19 cellular contexts compared by ENCODE assay signal in the genomic region with DNA sequence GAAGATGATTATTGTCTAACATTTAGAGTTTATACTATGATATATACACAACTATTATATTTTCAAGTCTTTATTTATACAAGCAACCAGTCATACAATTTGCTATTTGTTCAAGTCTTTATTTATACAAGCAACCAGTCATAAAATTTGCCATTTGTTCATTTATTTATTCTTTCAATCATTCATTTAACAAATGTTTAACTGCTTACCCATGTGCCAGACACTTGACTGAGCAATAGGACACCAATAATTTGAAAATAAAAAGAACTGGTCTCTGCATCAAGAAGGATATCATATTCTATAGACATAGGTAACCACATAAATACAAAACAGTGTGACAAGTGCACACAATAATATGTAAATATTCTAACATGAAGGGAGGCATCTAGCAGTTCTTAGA.
"Had no signal": no experiment of that assay in that cellular context is flagged by ENCODE, and none has a peak within 500 bp of the region (broad histone marks: within the 10 kb centered on the region; RNA-seq: fewer than 3 reads in every experiment).

No MANE protein-coding gene starts in this region.

- DNase-seq: activated CD4-positive, alpha-beta T cell treated with anti-CD3 and anti-CD28 coated beads for 4 hours; activated CD4-positive, alpha-beta T cell treated with anti-CD3 and anti-CD28 coated beads, Interleukin-2, amount 50 U/mL, for 4 hours; activated effector memory CD4-positive, alpha-beta T cell treated with Interleukin-2 at 50 U/mL for 16 hours; activated naive CD4-positive, alpha-beta T cell treated with Interleukin-2 at 50 U/mL for 16 hours; anterior cingulate cortex; endodermal cell; foreskin keratinocyte; heart right ventricle; left lung; lower lobe of right lung; mesenchymal stem cell; naive thymus-derived CD8-positive, alpha-beta T cell; nucleus accumbens; pancreas; retina; stimulated activated CD4-positive, alpha-beta T cell treated with anti-CD3 and anti-CD28 coated beads, Interleukin-4, amount 100 ng/mL, for 24 hours; stimulated activated naive CD8-positive, alpha-beta T cell treated with anti-CD3 and anti-CD28 coated beads, Interleukin-15, amount 100 ng/mL, for 72 hours; substantia nigra; uterus had no signal
